ENCODE assay signal across 1 cellular context in the genomic region with DNA sequence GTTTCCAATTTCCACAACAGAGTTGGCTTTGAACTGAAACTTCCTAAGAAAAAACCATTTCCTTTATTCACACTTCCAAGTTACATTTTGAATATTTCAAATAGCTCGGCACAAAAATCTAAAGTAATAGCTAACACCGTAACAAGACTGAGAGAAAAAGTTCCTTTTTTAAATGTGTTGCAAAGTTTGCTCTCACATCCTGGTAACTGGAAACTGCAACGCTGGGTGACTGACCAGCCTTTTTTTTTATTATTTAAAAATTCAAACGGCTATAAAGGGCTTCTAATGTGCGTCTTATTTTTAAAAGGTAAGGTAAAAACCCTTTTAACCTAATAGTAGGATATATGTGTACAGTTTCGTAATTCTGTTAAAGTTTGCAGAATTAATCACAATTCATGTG.
TF ChIP-seq lines count a peak whose summit lies in the region.

No MANE protein-coding gene starts in this region.

TF ChIP-seq in K562, 482 proteins besides CTCF, POLR2A, EP300 and RAD21 (continued from another document):
- TF ChIP-seq, protein P1, sequence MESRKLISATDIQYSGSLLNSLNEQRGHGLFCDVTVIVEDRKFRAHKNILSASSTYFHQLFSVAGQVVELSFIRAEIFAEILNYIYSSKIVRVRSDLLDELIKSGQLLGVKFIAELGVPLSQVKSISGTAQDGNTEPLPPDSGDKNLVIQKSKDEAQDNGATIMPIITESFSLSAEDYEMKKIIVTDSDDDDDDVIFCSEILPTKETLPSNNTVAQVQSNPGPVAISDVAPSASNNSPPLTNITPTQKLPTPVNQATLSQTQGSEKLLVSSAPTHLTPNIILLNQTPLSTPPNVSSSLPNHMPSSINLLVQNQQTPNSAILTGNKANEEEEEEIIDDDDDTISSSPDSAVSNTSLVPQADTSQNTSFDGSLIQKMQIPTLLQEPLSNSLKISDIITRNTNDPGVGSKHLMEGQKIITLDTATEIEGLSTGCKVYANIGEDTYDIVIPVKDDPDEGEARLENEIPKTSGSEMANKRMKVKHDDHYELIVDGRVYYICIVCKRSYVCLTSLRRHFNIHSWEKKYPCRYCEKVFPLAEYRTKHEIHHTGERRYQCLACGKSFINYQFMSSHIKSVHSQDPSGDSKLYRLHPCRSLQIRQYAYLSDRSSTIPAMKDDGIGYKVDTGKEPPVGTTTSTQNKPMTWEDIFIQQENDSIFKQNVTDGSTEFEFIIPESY (CRISPR knock-in tag; IDR thresholded peaks at IDR 0.05), result no peak
